Comparison of ENCODE assay signal across 24 cellular contexts in genomic region chr20:11894072-11894471, GRCh38. TPM values are rescaled to one million over a fixed set of nuclear protein-coding genes. Genes with fewer than 3 reads are reported as not detected.
DNase-seq lines count a peak whose midpoint lies in the region; ATAC-seq, FAIRE-seq and TF ChIP-seq lines count a peak whose summit lies in the region.
"Had no signal": no experiment of that assay in that cellular context is flagged by ENCODE, and none has a peak within 500 bp of the region (broad histone marks: within the 10 kb centered on the region; RNA-seq: fewer than 3 reads in every experiment).

No MANE protein-coding gene starts in this region.

- H3K9ac ChIP-seq in liver (ENCODE audit: low read depth in 1 of 2, low read length in 2 of 2) (no peak overlapping the region), HepG2 (ENCODE audit: insufficient read depth, low read depth, low read length) (no peak overlapping the region), mammary epithelial cell (ENCODE audit: insufficient read depth, low read length) (no peak overlapping the region), kidney (ENCODE audit: low read length in 2 of 2) (no peak overlapping the region)

- H3K9me3 ChIP-seq in liver (ENCODE audit: control insufficient read depth in 4 of 4, low read length in 3 of 4) = no peaks in the 10 kb centered on the region
- H3K9me3 ChIP-seq in HepG2 (ENCODE audit: low read length) = no peaks in the 10 kb centered on the region
- no peaks in the 10 kb centered on the region for H3K9me3 ChIP-seq in mammary epithelial cell (replicated peaks; ENCODE audit: insufficient read depth, low read length)
- no peaks in the 10 kb centered on the region for H3K9me3 ChIP-seq in mucosa of descending colon
- H3K9me3 ChIP-seq in kidney (ENCODE audit: control insufficient read depth in 1 of 2, low read length in 2 of 2) = no peaks in the 10 kb centered on the region
- H3K9me3 ChIP-seq: adrenal gland, heart left ventricle, tibial nerve had no signal

- H4K20me1 ChIP-seq in HepG2 (ENCODE audit: insufficient read depth, low read length) (peaks cover 14% of the 10 kb centered on the region), mammary epithelial cell (ENCODE audit: insufficient read depth, low read length) (no peaks in the 10 kb centered on the region)

- no TSS peak for BruUV-seq in HepG2 (replicated peaks; lab: Mats Ljungman, UMichigan)
- BruUV-seq in mammary epithelial cell (replicated peaks; lab: Mats Ljungman, UMichigan) = no TSS peak

- dilution Hi-C loops in mammary epithelial cell (cut with HindIII; ENCODE audit: low sequenced_read_pairs) = no loop called here

- 79% methylated on average over 5 of the region's 5 CpGs for WGBS in liver
- 97% methylated on average over 5 of the region's 5 CpGs for WGBS in HepG2 (ENCODE audit: low lambda C conversion rate)
- 41% methylated on average over 5 of the region's 5 CpGs for WGBS in mammary epithelial cell (ENCODE audit: low coverage, missing lambda C conversion rate)

- no peak for TF ChIP-seq EP300 in HepG2 (IDR thresholded peaks at IDR 0.05; ENCODE audit: low read depth in 2 of 2, low read length in 2 of 2)
- no peak for TF ChIP-seq EP300 in HepG2 (CRISPR knock-in tag; IDR thresholded peaks at IDR 0.05; ENCODE audit: borderline replicate concordance)

- TF ChIP-seq RAD21 in liver (IDR thresholded peaks at IDR 0.05) (no peak), HepG2 (CRISPR knock-in tag; IDR thresholded peaks at IDR 0.05) (no peak)

- CTCF ChIA-PET in HepG2 (lab: Yijun Ruan, JAX; ENCODE audit: low intra/inter-chr PET ratio, low total read pairs) (no interaction called here), mammary epithelial cell (lab: Charles Lee; ENCODE audit: low non-redundant PET) (no interaction called here)

- H3K4me3 ChIP-seq in liver (ENCODE audit: low read depth in 1 of 3, low read length in 3 of 3) (no peak overlapping the region), HepG2 (replicated peaks in 1 of 3; ENCODE audit: insufficient read depth in 1 of 3, low read depth in 2 of 3, low read length in 3 of 3) (no peak overlapping the region), mammary epithelial cell (replicated peaks in 1 of 3; ENCODE audit: insufficient read depth in 1 of 3, low read depth in 2 of 3, low read length in 3 of 3) (no peak overlapping the region), mucosa of descending colon (no peak overlapping the region), brain microvascular endothelial cell (ENCODE audit: low read depth, low read length) (no peak overlapping the region), kidney (ENCODE audit: low read length in 2 of 2) (no peak overlapping the region)
- H3K4me3 ChIP-seq: GM12878, tibial nerve had no signal

- H3K27ac ChIP-seq in liver (ENCODE audit: low read depth in 1 of 2, low read length in 2 of 2) (no peak overlapping the region), HepG2 (ENCODE audit: extremely low read length, insufficient read depth, low read length) (no peak overlapping the region), mammary epithelial cell (ENCODE audit: insufficient read depth, low read depth, low read length) (no peak overlapping the region), brain microvascular endothelial cell (no peak overlapping the region), kidney (ENCODE audit: low read depth in 2 of 2, low read length in 2 of 2) (no peak overlapping the region)
- H3K27ac ChIP-seq: tibial nerve had no signal

- TF ChIP-seq POLR2A in HepG2 (IDR thresholded peaks at IDR 0.05; ENCODE audit: insufficient read depth in 1 of 2, low read depth in 2 of 2, low read length in 2 of 2) = no peak
- no peak for TF ChIP-seq POLR2A in GM18505 (IDR thresholded peaks at IDR 0.05; ENCODE audit: borderline replicate concordance, extremely low read depth, insufficient read depth, insufficient read length)

- H2AFZ ChIP-seq in HepG2 (ENCODE audit: low read length) (no peak overlapping the region), mammary epithelial cell (ENCODE audit: low read depth, low read length) (no peak overlapping the region)

- H3K4me2 ChIP-seq in HepG2 (ENCODE audit: low read depth, low read length) (no peak overlapping the region), mammary epithelial cell (ENCODE audit: insufficient read depth, low read depth, low read length) (peak overlapping the region; percentile 56)

- H3K27me3 ChIP-seq in liver (ENCODE audit: control insufficient read depth in 4 of 4, insufficient read depth in 4 of 4, low read length in 3 of 4) = no peaks in the 10 kb centered on the region
- H3K27me3 ChIP-seq in HepG2 (ENCODE audit: control insufficient read depth in 1 of 2, insufficient read depth in 2 of 2, low read length in 2 of 2) = no peaks in the 10 kb centered on the region; a peak in 1 of 5 replicates
- no peaks in the 10 kb centered on the region for H3K27me3 ChIP-seq in mammary epithelial cell (ENCODE audit: insufficient read depth, low read length)
- H3K27me3 ChIP-seq in brain microvascular endothelial cell (replicated peaks) = no peaks in the 10 kb centered on the region
- H3K27me3 ChIP-seq: adrenal gland, heart left ventricle, tibial nerve had no signal

- POLR2A ChIA-PET in HepG2 (lab: Yijun Ruan, JAX) = no interaction called here

- DNase-seq in HepG2 (ENCODE audit: low spot score) = no peak
- DNase-seq in mammary epithelial cell = peak; percentile 48
- DNase-seq in mucosa of descending colon = peak in 1 of 3 donors; percentile 85
- DNase-seq in brain microvascular endothelial cell = no peak
- DNase-seq in activated CD4-positive, alpha-beta T cell treated with anti-CD3 and anti-CD28 coated beads for 4 hours = no peak
- DNase-seq in kidney = no peak
- DNase-seq: activated CD4-positive, CD25-positive, alpha-beta regulatory T cell treated with anti-CD3 and anti-CD28 coated beads, Interleukin-2, amount 50 U/mL, for 72 hours; activated gamma-delta T cell treated with Interleukin-2 at 50 U/mL for 16 hours; activated T-cell treated with anti-CD3 and anti-CD28 coated beads, Interleukin-2, amount 50 U/mL, for 1 hour; cortex of kidney; DMS79 treated with DMSO at 0.1 percent for 48 hours; heart left ventricle; left ventricle myocardium superior; NCI-H774; SHP77; stimulated activated naive CD8-positive, alpha-beta T cell treated with anti-CD3 and anti-CD28 coated beads, Interleukin-15, amount 100 ng/mL, for 72 hours; SW 1271 had no signal

- H3K79me2 ChIP-seq in HepG2 (ENCODE audit: insufficient read depth, low read length) (peaks cover 77% of the 10 kb centered on the region), mammary epithelial cell (ENCODE audit: insufficient read depth, low read length) (peaks cover 84% of the 10 kb centered on the region)

- H3K36me3 ChIP-seq in liver (ENCODE audit: control insufficient read depth in 4 of 4, insufficient read depth in 3 of 4, low read depth in 1 of 4, low read length in 3 of 4) = no peaks in the 10 kb centered on the region
- H3K36me3 ChIP-seq in HepG2 (replicated peaks in 1 of 2; ENCODE audit: control insufficient read depth in 1 of 2, insufficient read depth in 2 of 2, low read length in 2 of 2) = no peaks in the 10 kb centered on the region
- H3K36me3 ChIP-seq in mammary epithelial cell (ENCODE audit: insufficient read depth, low read length) = no peaks in the 10 kb centered on the region
- H3K36me3 ChIP-seq in mucosa of descending colon (ENCODE audit: low read depth) = no peaks in the 10 kb centered on the region
- no peaks in the 10 kb centered on the region for H3K36me3 ChIP-seq in brain microvascular endothelial cell (replicated peaks)
- H3K36me3 ChIP-seq in kidney (ENCODE audit: control insufficient read depth in 1 of 2, insufficient read depth in 2 of 2, low read length in 2 of 2) = no peaks in the 10 kb centered on the region
- H3K36me3 ChIP-seq: adrenal gland, heart left ventricle, tibial nerve had no signal

- FAIRE-seq in HepG2 (lab: Jason Lieb, UNC) (no peak), kidney (lab: Jason Lieb, UNC) (no peak)
- FAIRE-seq: bronchial epithelial cell, GM12878, GM19239 had no signal

- no peak for TF ChIP-seq CTCF in liver (IDR thresholded peaks at IDR 0.05; ENCODE audit: low read depth, low read length, missing input control)
- no peak for TF ChIP-seq CTCF in HepG2 (CRISPR knock-in tag; IDR thresholded peaks at IDR 0.05)
- no peak for TF ChIP-seq CTCF in mammary epithelial cell (conservative IDR thresholded peaks at IDR 0.05 in 1 of 2, IDR thresholded peaks at IDR 0.05 in 1 of 2; ENCODE audit: extremely low read depth in 1 of 2, insufficient read depth in 1 of 2, low read depth in 1 of 2, low read length in 2 of 2)
- no peak for TF ChIP-seq CTCF in mucosa of descending colon (IDR thresholded peaks at IDR 0.05)
- no peak for TF ChIP-seq CTCF in brain microvascular endothelial cell (IDR thresholded peaks at IDR 0.05; ENCODE audit: low read depth, low read length, missing control alignments)
- TF ChIP-seq CTCF in kidney (IDR thresholded peaks at IDR 0.05; ENCODE audit: borderline replicate concordance, extremely low read depth, insufficient read depth) = no peak

- peaks cover 2 to 18% (median 11%) of the 10 kb centered on the region in 4 donors for H3K4me1 ChIP-seq in liver (ENCODE audit: control insufficient read depth in 4 of 4, insufficient read depth in 4 of 4, low read length in 3 of 4)
- peaks cover 41% of the 10 kb centered on the region for H3K4me1 ChIP-seq in HepG2 (ENCODE audit: insufficient read depth, low read length)
- H3K4me1 ChIP-seq in mammary epithelial cell (ENCODE audit: insufficient read depth, low read length) = peaks cover 19% of the 10 kb centered on the region
- H3K4me1 ChIP-seq in mucosa of descending colon (ENCODE audit: low read depth) = peaks cover 14% of the 10 kb centered on the region
- peaks cover 0 to 12% of the 10 kb centered on the region in 2 donors for H3K4me1 ChIP-seq in kidney (ENCODE audit: control insufficient read depth in 1 of 2, insufficient read depth in 1 of 2, low read depth in 1 of 2, low read length in 2 of 2)

- intact Hi-C loops in HepG2 (cut with micrococcal nuclease; ENCODE audit: unreplicated experiment) (loop anchor here (5.0 kb wide), 2 partner anchors 88 to 217 kb away; no protein-coding TSS in a partner anchor), mammary epithelial cell (cut with micrococcal nuclease) (loop anchor here (5.0 to 10.0 kb wide), 3 partner anchors 82 to 311 kb away; no protein-coding TSS in a partner anchor), mucosa of descending colon (cut with DNase I, micrococcal nuclease) (no loop called here), kidney (cut with DNase I) (no loop called here)

- in situ Hi-C loops in HepG2 (cut with HindIII; ENCODE audit: extremely low pct_ligation_motif_present, low pct_unique_long_range_greater_than_20kb) = no loop called here
- in situ Hi-C loops in mammary epithelial cell (cut with MboI; ENCODE audit: low sequenced_read_pairs in 2 of 2) = no loop called here
- in situ Hi-C loops in brain microvascular endothelial cell (cut with HindIII; ENCODE audit: low pct_ligation_motif_present, low sequenced_read_pairs) = no loop called here

- no peak for ATAC-seq in HepG2
- ATAC-seq in mucosa of descending colon = peak; percentile 56
- ATAC-seq in GM18505 (IDR thresholded peaks at IDR 0.05; ENCODE audit: unreplicated experiment) = no peak
- ATAC-seq: GM12878; heart left ventricle; left ventricle myocardium superior; stimulated activated naive CD8-positive, alpha-beta T cell treated with anti-CD3 and anti-CD28 coated beads, Interleukin-15, amount 100 ng/mL, for 72 hours had no signal

RNA-seq across cellular contexts. Expression of gene BTBD3, which starts 23.6 kb away (rescaled TPM):
- total RNA-seq in liver (10 to 100 TPM; 12.6 to 13.1 TPM), HepG2 (2016; rRNA removed; fragmentation: Illumina TruSeq; extraction: Trizol) (32.2 and 48.7 TPM in 2 replicates), mammary epithelial cell (10 to 100 TPM; 32.2 to 41.0 TPM), mucosa of descending colon (10 to 100 TPM; 40.1 to 76.0 (median 45.9) TPM), kidney (37.7 TPM)
- polyA plus RNA-seq in liver (1 to 10 TPM; 3.0 to 4.3 TPM), HepG2 (2011; rRNA removed) (35.2 and 41.8 TPM in 2 replicates), mammary epithelial cell (19.0 TPM), kidney (ENCODE audit: insufficient read depth, low read depth, low replicate concordance) (11.6 TPM)
- total RNA-seq in HepG2 (2016; cell fraction: cytosol; rRNA removed; fragmentation: Illumina TruSeq; extraction: Trizol; ENCODE audit: low read depth) = 7.9 and 10.0 TPM in 2 replicates
- total RNA-seq in HepG2 (2016; cell fraction: insoluble cytoplasmic fraction; rRNA removed; fragmentation: Illumina TruSeq; extraction: Trizol) = 31.9 and 48.3 TPM in 2 replicates
- total RNA-seq in HepG2 (2016; cell fraction: membrane; rRNA removed; fragmentation: Illumina TruSeq; extraction: Trizol) = 29.9 and 30.3 TPM in 2 replicates
- 45.4 and 45.9 TPM in 2 replicates for total RNA-seq in HepG2 (2016; cell fraction: nucleus; rRNA removed; fragmentation: Illumina TruSeq; extraction: Trizol)
- polyA plus RNA-seq in HepG2 (2011; cell fraction: cytosol; rRNA removed) = 29.3 and 34.4 TPM in 2 replicates
- polyA plus RNA-seq in HepG2 (2011; cell fraction: nucleus; rRNA removed) = 44.3 and 48.4 TPM in 2 replicates
- polyA plus RNA-seq in HepG2 (2012) = 22.4 and 25.6 TPM in 2 replicates
- 1.9 and 2.4 TPM in 2 replicates for polyA plus RNA-seq in HepG2 (2016; cell fraction: cytosol; fragmentation: Illumina TruSeq; extraction: Trizol; ENCODE audit: low read depth)
- 35.0 and 37.4 TPM in 2 replicates for polyA plus RNA-seq in HepG2 (2016; cell fraction: insoluble cytoplasmic fraction; fragmentation: Illumina TruSeq; extraction: Trizol; ENCODE audit: low read depth)
- 14.1 and 14.7 TPM in 2 replicates for polyA plus RNA-seq in HepG2 (2016; cell fraction: membrane; fragmentation: Illumina TruSeq; extraction: Trizol; ENCODE audit: low read depth)
- 46.5 and 48.4 TPM in 2 replicates for polyA plus RNA-seq in HepG2 (2016; cell fraction: nucleus; fragmentation: Illumina TruSeq; extraction: Trizol; ENCODE audit: insufficient read depth, low read depth)
- polyA minus RNA-seq in HepG2 (2011; rRNA and poly(A)+ RNA removed; ENCODE audit: low replicate concordance) = 122 and 306 TPM in 2 replicates
- 33.3 and 38.3 TPM in 2 replicates for polyA minus RNA-seq in HepG2 (2011; cell fraction: cytosol; rRNA and poly(A)+ RNA removed)
- 160 and 161 TPM in 2 replicates for polyA minus RNA-seq in HepG2 (2011; cell fraction: nucleus; rRNA and poly(A)+ RNA removed)
- 30.8 TPM for polyA minus RNA-seq in mammary epithelial cell

Comparison
In these comparisons a context has a peak if more than half of its experiments do, and no peak if none do; other contexts are left out.
1. intact Hi-C loops: an anchor here in HepG2 (5.0 kb wide) and mammary epithelial cell (5.0 to 10.0 kb wide); none called in mucosa of descending colon and kidney.